In the genomic region with DNA sequence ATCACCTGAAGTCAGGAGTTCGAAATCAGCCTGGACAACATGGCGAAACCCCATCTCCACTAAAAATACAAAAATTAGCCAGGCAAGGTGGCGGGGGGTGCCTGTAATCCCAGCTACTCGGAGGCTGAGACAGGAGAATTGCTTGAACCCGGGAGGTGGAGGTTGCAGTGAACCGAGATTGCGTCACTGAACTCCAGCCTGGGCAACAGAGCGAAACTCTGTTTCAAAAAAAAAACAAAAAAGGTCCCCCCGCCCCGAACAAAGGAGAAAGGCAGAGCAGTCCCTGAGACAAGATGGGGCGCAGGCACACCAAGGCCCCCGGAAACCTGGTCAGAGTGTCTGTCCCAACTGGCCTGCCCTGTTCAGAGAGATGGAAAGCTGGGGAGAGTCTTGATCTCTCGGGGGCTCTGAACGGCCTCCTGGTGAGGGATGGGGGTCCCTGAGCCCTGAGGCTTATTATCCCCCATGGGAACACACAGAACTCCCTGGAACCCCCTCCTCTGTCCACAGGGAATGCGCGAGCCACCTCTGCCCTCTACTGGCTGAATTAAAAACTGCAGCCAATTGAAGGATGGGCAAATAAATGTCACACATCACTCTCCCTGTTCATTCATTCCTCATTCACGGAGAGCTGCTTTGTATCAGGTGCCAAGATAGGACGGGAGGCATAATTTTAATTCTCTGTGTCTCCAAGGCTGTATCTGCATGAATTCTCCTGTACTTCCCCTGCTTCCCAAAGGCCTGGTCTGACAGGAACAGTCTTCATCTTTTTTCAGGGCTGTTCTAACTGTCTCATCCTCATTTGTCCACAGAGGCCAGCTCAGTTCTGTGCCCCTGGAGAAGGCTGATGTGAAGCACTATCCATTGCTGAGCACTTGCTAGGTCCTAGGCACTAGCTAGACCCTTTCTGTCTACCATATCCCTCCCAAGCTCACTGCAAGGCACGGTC, we compare ENCODE assay signal across 1 cellular context.
TF ChIP-seq lines count a peak whose summit lies in the region.

No MANE protein-coding gene starts in this region.

TF ChIP-seq in liver, 16 proteins besides CTCF, POLR2A, EP300 and RAD21 (continued from another document):
- no peak for TF ChIP-seq FOXA2 (IDR thresholded peaks at IDR 0.05)
